Comparison of ENCODE assay signal across 17 cellular contexts in the genomic region with DNA sequence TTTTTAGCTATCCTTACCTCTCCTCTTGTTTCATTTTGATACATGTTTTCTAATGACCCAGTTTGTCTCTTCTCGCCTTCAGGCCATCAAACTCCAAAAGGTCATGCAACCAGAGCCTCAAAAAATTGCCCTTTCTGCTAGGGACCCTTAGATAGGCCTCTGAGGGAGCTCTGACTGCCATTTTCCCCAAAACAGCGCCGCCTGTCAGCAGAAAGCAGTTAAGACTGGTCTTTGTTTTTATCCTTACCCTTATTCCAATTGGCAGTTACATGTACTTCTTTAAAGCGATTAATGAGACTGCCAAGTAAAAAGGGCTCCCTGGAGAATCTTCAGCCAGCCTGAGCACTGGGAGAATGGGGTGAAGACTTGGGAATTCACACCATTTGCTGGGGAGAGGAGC. TPM values are rescaled to one million over a fixed set of nuclear protein-coding genes. Genes with fewer than 3 reads are reported as not detected.
DNase-seq lines count a peak whose midpoint lies in the region; ATAC-seq and TF ChIP-seq lines count a peak whose summit lies in the region.
"Had no signal": no experiment of that assay in that cellular context is flagged by ENCODE, and none has a peak within 500 bp of the region (broad histone marks: within the 10 kb centered on the region; RNA-seq: fewer than 3 reads in every experiment).

No MANE protein-coding gene starts in this region.

- intact Hi-C loops in activated CD8-positive, alpha-beta T cell treated with anti-CD3 and anti-CD28 coated beads for 36 hours (cut with micrococcal nuclease): no loop called here
- intact Hi-C loops in testis (cut with DNase I; ENCODE audit: low total_unique reads): no loop called here
- intact Hi-C loops in left ventricle myocardium inferior (cut with micrococcal nuclease): no loop called here

- no peak overlapping the region for H3K27ac Mint-ChIP-seq in activated CD8-positive, alpha-beta T cell treated with anti-CD3 and anti-CD28 coated beads for 36 hours
- no peak overlapping the region for H3K27ac Mint-ChIP-seq in activated CD8-positive, alpha-beta T cell treated with anti-CD3 and anti-CD28 coated beads, Interleukin-2, amount 10 ng/mL, durations not matched to agents 7 days and 5 days
- H3K27ac Mint-ChIP-seq in WTC11: no peak overlapping the region
- H3K27ac Mint-ChIP-seq: CD4-positive, CD25-positive, alpha-beta regulatory T cell had no signal

- H3K4me3 ChIP-seq in Loucy (ENCODE audit: low read length, poor library complexity, severe bottlenecking): no peak overlapping the region
- no peak overlapping the region for H3K4me3 ChIP-seq in osteoblast (ENCODE audit: insufficient read depth, low read length)
- no peak overlapping the region for H3K4me3 ChIP-seq in testis
- H3K4me3 ChIP-seq in left ventricle myocardium inferior: no peak overlapping the region
- H3K4me3 ChIP-seq: A549 had no signal

- H3K27me3 Mint-ChIP-seq in activated CD8-positive, alpha-beta T cell treated with anti-CD3 and anti-CD28 coated beads for 36 hours: no peaks in the 10 kb centered on the region
- no peaks in the 10 kb centered on the region for H3K27me3 Mint-ChIP-seq in activated CD8-positive, alpha-beta T cell treated with anti-CD3 and anti-CD28 coated beads, Interleukin-2, amount 10 ng/mL, durations not matched to agents 7 days and 5 days (ENCODE audit: low read depth)
- H3K27me3 Mint-ChIP-seq in WTC11 (ENCODE audit: low read depth): peaks cover 3% of the 10 kb centered on the region; the same call in 1 of the 2 replicates
- H3K27me3 Mint-ChIP-seq: CD4-positive, CD25-positive, alpha-beta regulatory T cell had no signal

- H3K36me3 ChIP-seq in Loucy (ENCODE audit: insufficient read depth, low read length) (no peaks in the 10 kb centered on the region), osteoblast (ENCODE audit: insufficient read depth, low read length) (no peaks in the 10 kb centered on the region), testis (ENCODE audit: low read depth, missing control alignments) (no peaks in the 10 kb centered on the region), left ventricle myocardium inferior (no peaks in the 10 kb centered on the region)

- H3K4me2 ChIP-seq in Loucy (ENCODE audit: low read depth, low read length, poor library complexity, severe bottlenecking) (no peak overlapping the region), osteoblast (ENCODE audit: insufficient read depth, low read length) (no peak overlapping the region)
- H3K4me2 ChIP-seq: A549 had no signal

- H3K27ac ChIP-seq in osteoblast (ENCODE audit: low read depth, low read length): no peak overlapping the region
- H3K27ac ChIP-seq in testis: no peak overlapping the region
- no peak overlapping the region for H3K27ac ChIP-seq in left ventricle myocardium inferior (replicated peaks)
- H3K27ac ChIP-seq: A549 had no signal

- H3K9me2 ChIP-seq in Loucy (replicated peaks; ENCODE audit: low read depth, low read length): no peaks in the 10 kb centered on the region

- H3K79me2 ChIP-seq in Loucy (ENCODE audit: insufficient read depth, low read length): no peaks in the 10 kb centered on the region
- H3K79me2 ChIP-seq in osteoblast (ENCODE audit: insufficient read depth, low read length): no peaks in the 10 kb centered on the region

- no peak overlapping the region for H3K9ac ChIP-seq in Loucy (ENCODE audit: low read depth, low read length, poor library complexity, severe bottlenecking)

- H3F3A ChIP-seq in Loucy (ENCODE audit: low read depth): no peaks in the 10 kb centered on the region

- TF ChIP-seq CTCF in activated CD8-positive, alpha-beta T cell treated with anti-CD3 and anti-CD28 coated beads for 36 hours (IDR thresholded peaks at IDR 0.05): no peak
- peak; percentile 47 for TF ChIP-seq CTCF in Loucy (conservative IDR thresholded peaks at IDR 0.05; ENCODE audit: low read length)
- TF ChIP-seq CTCF in WTC11 (IDR thresholded peaks at IDR 0.05): no peak
- TF ChIP-seq CTCF in osteoblast (IDR thresholded peaks at IDR 0.05; ENCODE audit: extremely low read depth, low read depth, low read length): peak; percentile 21
- TF ChIP-seq CTCF in testis (IDR thresholded peaks at IDR 0.05): no peak
- no peak for TF ChIP-seq CTCF in left ventricle myocardium inferior (IDR thresholded peaks at IDR 0.05; ENCODE audit: borderline replicate concordance)

- CTCF ChIA-PET in activated CD8-positive, alpha-beta T cell treated with anti-CD3 and anti-CD28 coated beads for 36 hours (lab: Charles Lee): no interaction called here
- CTCF ChIA-PET in activated CD8-positive, alpha-beta T cell treated with anti-CD3 and anti-CD28 coated beads, Interleukin-2, amount 10 ng/mL, durations not matched to agents 7 days and 5 days (lab: Charles Lee): no interaction called here
- CTCF ChIA-PET in WTC11 (lab: Charles Lee): interaction anchor here (0.8 kb wide), 2 partner anchors 9 to 574 kb away, joined by 3 read pairs; no protein-coding TSS in a partner anchor

- H3K27me3 ChIP-seq in Loucy (ENCODE audit: insufficient read depth, low read length, poor library complexity, severe bottlenecking): no peaks in the 10 kb centered on the region
- no peaks in the 10 kb centered on the region for H3K27me3 ChIP-seq in osteoblast (ENCODE audit: insufficient read depth, low read length)
- H3K27me3 ChIP-seq in testis: no peaks in the 10 kb centered on the region
- H3K27me3 ChIP-seq in left ventricle myocardium inferior (ENCODE audit: low read depth): no peaks in the 10 kb centered on the region

- H3K4me1 ChIP-seq in Loucy (ENCODE audit: insufficient read depth, low read length, poor library complexity, severe bottlenecking): no peaks in the 10 kb centered on the region
- no peaks in the 10 kb centered on the region for H3K4me1 ChIP-seq in osteoblast (ENCODE audit: insufficient read depth, low read length)
- H3K4me1 ChIP-seq in testis: no peaks in the 10 kb centered on the region
- no peaks in the 10 kb centered on the region for H3K4me1 ChIP-seq in left ventricle myocardium inferior
- H3K4me1 ChIP-seq: A549 had no signal

- ATAC-seq in activated CD8-positive, alpha-beta T cell treated with anti-CD3 and anti-CD28 coated beads for 36 hours: no peak
- ATAC-seq in activated CD8-positive, alpha-beta T cell treated with anti-CD3 and anti-CD28 coated beads, Interleukin-2, amount 10 ng/mL, durations not matched to agents 7 days and 5 days: no peak
- ATAC-seq in WTC11: peak; percentile 69
- ATAC-seq: A549, PC-3 had no signal

- H3K9me3 ChIP-seq in Loucy (ENCODE audit: insufficient read depth, low read depth, low read length) (no peaks in the 10 kb centered on the region), osteoblast (ENCODE audit: low read depth, low read length) (no peaks in the 10 kb centered on the region), testis (no peaks in the 10 kb centered on the region), left ventricle myocardium inferior (replicated peaks) (peaks cover 45% of the 10 kb centered on the region)
- H3K9me3 ChIP-seq: A549 had no signal

- H3K9me3 Mint-ChIP-seq in activated CD8-positive, alpha-beta T cell treated with anti-CD3 and anti-CD28 coated beads for 36 hours: peaks cover 4% of the 10 kb centered on the region
- H3K9me3 Mint-ChIP-seq in activated CD8-positive, alpha-beta T cell treated with anti-CD3 and anti-CD28 coated beads, Interleukin-2, amount 10 ng/mL, durations not matched to agents 7 days and 5 days (ENCODE audit: insufficient read depth): peaks cover 17% of the 10 kb centered on the region
- H3K9me3 Mint-ChIP-seq in WTC11: peaks cover 38% of the 10 kb centered on the region

- POLR2A ChIA-PET in activated CD8-positive, alpha-beta T cell treated with anti-CD3 and anti-CD28 coated beads for 36 hours (lab: Charles Lee): no interaction called here
- POLR2A ChIA-PET in activated CD8-positive, alpha-beta T cell treated with anti-CD3 and anti-CD28 coated beads, Interleukin-2, amount 10 ng/mL, durations not matched to agents 7 days and 5 days (lab: Charles Lee): no interaction called here
- POLR2A ChIA-PET in WTC11 (lab: Charles Lee): interaction anchor here (0.6 kb wide), 2 partner anchors 11 to 571 kb away, joined by 5 read pairs; no protein-coding TSS in a partner anchor

- TF ChIP-seq POLR2A in testis (IDR thresholded peaks at IDR 0.05): no peak

- H4K20me1 ChIP-seq in Loucy (ENCODE audit: insufficient read depth, low read length, poor library complexity, severe bottlenecking) (no peaks in the 10 kb centered on the region), osteoblast (ENCODE audit: insufficient read depth, low read length) (no peaks in the 10 kb centered on the region)

- peak; percentile 1 for DNase-seq in activated CD8-positive, alpha-beta T cell treated with anti-CD3 and anti-CD28 coated beads for 36 hours
- no peak for DNase-seq in activated CD8-positive, alpha-beta T cell treated with anti-CD3 and anti-CD28 coated beads, Interleukin-2, amount 10 ng/mL, durations not matched to agents 7 days and 5 days
- peak; percentile 42 for DNase-seq in WTC11 (ENCODE audit: low spot score)
- DNase-seq in osteoblast (ENCODE audit: insufficient read length, low spot score, missing footprints): no peak
- DNase-seq in NCI-H1105 treated with DMSO at 0.1 percent for 48 hours (lab: John Stamatoyannopoulos, UW): no peak
- no peak for DNase-seq in testis
- no peak for DNase-seq in left ventricle myocardium inferior
- DNase-seq: AML-193; CD4-positive, CD25-positive, alpha-beta regulatory T cell; NCI-H1436 treated with DMSO at 0.1 percent for 48 hours; NCI-H2081; NCI-H524; PC-3; T-helper 1 cell had no signal

- no peaks in the 10 kb centered on the region for H3K36me3 Mint-ChIP-seq in activated CD8-positive, alpha-beta T cell treated with anti-CD3 and anti-CD28 coated beads for 36 hours (ENCODE audit: low read depth)
- H3K36me3 Mint-ChIP-seq in activated CD8-positive, alpha-beta T cell treated with anti-CD3 and anti-CD28 coated beads, Interleukin-2, amount 10 ng/mL, durations not matched to agents 7 days and 5 days (ENCODE audit: low read depth): no peaks in the 10 kb centered on the region
- peaks cover 43% of the 10 kb centered on the region for H3K36me3 Mint-ChIP-seq in WTC11
- H3K36me3 Mint-ChIP-seq: CD4-positive, CD25-positive, alpha-beta regulatory T cell had no signal

- H3K4me1 Mint-ChIP-seq in activated CD8-positive, alpha-beta T cell treated with anti-CD3 and anti-CD28 coated beads for 36 hours (ENCODE audit: low read depth): no peaks in the 10 kb centered on the region
- no peaks in the 10 kb centered on the region for H3K4me1 Mint-ChIP-seq in activated CD8-positive, alpha-beta T cell treated with anti-CD3 and anti-CD28 coated beads, Interleukin-2, amount 10 ng/mL, durations not matched to agents 7 days and 5 days (ENCODE audit: low read depth)
- H3K4me1 Mint-ChIP-seq in WTC11: no peaks in the 10 kb centered on the region
- H3K4me1 Mint-ChIP-seq: CD4-positive, CD25-positive, alpha-beta regulatory T cell had no signal

- no peak overlapping the region for H3K4me3 Mint-ChIP-seq in activated CD8-positive, alpha-beta T cell treated with anti-CD3 and anti-CD28 coated beads for 36 hours
- H3K4me3 Mint-ChIP-seq in activated CD8-positive, alpha-beta T cell treated with anti-CD3 and anti-CD28 coated beads, Interleukin-2, amount 10 ng/mL, durations not matched to agents 7 days and 5 days: no peak overlapping the region
- H3K4me3 Mint-ChIP-seq in WTC11: no peak overlapping the region
- H3K4me3 Mint-ChIP-seq: CD4-positive, CD25-positive, alpha-beta regulatory T cell had no signal

- 56 to 57% methylated on average over 4 of the region's 4 CpGs for WGBS in testis, 2 donors

- H2AFZ ChIP-seq in Loucy (ENCODE audit: low read length) (no peak overlapping the region), osteoblast (ENCODE audit: low read length) (no peak overlapping the region)

RNA-seq across cellular contexts. Expression of a gene that starts 55.1 kb away (rescaled TPM):
- not detected for total RNA-seq in activated CD8-positive, alpha-beta T cell treated with anti-CD3 and anti-CD28 coated beads for 36 hours
- not detected for total RNA-seq in activated CD8-positive, alpha-beta T cell treated with anti-CD3 and anti-CD28 coated beads, Interleukin-2, amount 10 ng/mL, durations not matched to agents 7 days and 5 days
- total RNA-seq in WTC11 (2021): 0.64 to 1.5 TPM (median 1.4 TPM) in 3 replicates
- not detected in 2 replicates for total RNA-seq in osteoblast
- not detected for total RNA-seq in testis
- 0.82 TPM for polyA plus RNA-seq in testis (ENCODE audit: insufficient read depth, low read depth, low replicate concordance)
- total RNA-seq in left ventricle myocardium inferior: not detected
- total RNA-seq: CD4-positive, CD25-positive, alpha-beta regulatory T cell; Daoy; PC-3 had no signal
- polyA plus RNA-seq: A549; CD4-positive, CD25-positive, alpha-beta regulatory T cell had no signal

Comparison
In these comparisons a context has a peak if more than half of its experiments do, and no peak if none do; other contexts are left out.
1. DNase-seq: peak in activated CD8-positive, alpha-beta T cell treated with anti-CD3 and anti-CD28 coated beads for 36 hours (single experiment) and WTC11 (single experiment); none in activated CD8-positive, alpha-beta T cell treated with anti-CD3 and anti-CD28 coated beads, Interleukin-2, amount 10 ng/mL, durations not matched to agents 7 days and 5 days (single experiment), osteoblast (single experiment), NCI-H1105 treated with DMSO at 0.1 percent for 48 hours (single experiment), testis (single experiment) and left ventricle myocardium inferior (single experiment).
2. CTCF ChIP-seq: peak in Loucy (single experiment) and osteoblast (single experiment); none in activated CD8-positive, alpha-beta T cell treated with anti-CD3 and anti-CD28 coated beads for 36 hours (single experiment), WTC11 (single experiment), testis (0 of 3) and left ventricle myocardium inferior (single experiment).